1 cellular context compared by ENCODE assay signal in genomic region chr12:40107098-40107802, GRCh38.
TF ChIP-seq lines count a peak whose summit lies in the region.

No MANE protein-coding gene starts in this region.

TF ChIP-seq in GM12878, 131 proteins besides CTCF, POLR2A, EP300 and RAD21 (continued from another document and continues in another):
- TF ChIP-seq CEBPZ (IDR thresholded peaks at IDR 0.05; ENCODE audit: low read depth, low read length) (no peak), YY1 (IDR thresholded peaks at IDR 0.05; ENCODE audit: low read depth, low read length) (peak; percentile 63; the same call in 1 of the 2 replicates), WRNIP1 (IDR thresholded peaks at IDR 0.05; ENCODE audit: borderline replicate concordance, low read depth, low read length) (no peak), CBX5 (IDR thresholded peaks at IDR 0.05; ENCODE audit: low read depth) (peak; percentile 69; the same call in 1 of the 2 replicates), IRF5 (IDR thresholded peaks at IDR 0.05; ENCODE audit: borderline replicate concordance) (no peak), SREBF2 (IDR thresholded peaks at IDR 0.05; ENCODE audit: low read length) (no peak), SKIL (IDR thresholded peaks at IDR 0.05; ENCODE audit: low read depth, poor library complexity, severe bottlenecking) (no peak), NR2C2 (IDR thresholded peaks at IDR 0.05; ENCODE audit: borderline replicate concordance, control insufficient read depth, insufficient read length, low read depth) (no peak), SUZ12 (IDR thresholded peaks at IDR 0.05; ENCODE audit: unreplicated experiment) (no peak), E2F8 (IDR thresholded peaks at IDR 0.05; ENCODE audit: low read depth, partially characterized antibody) (no peak), BCL3 (IDR thresholded peaks at IDR 0.05; ENCODE audit: borderline replicate concordance, insufficient read depth, low read depth, low read length, poor library complexity, severe bottlenecking) (no peak), CREM (IDR thresholded peaks at IDR 0.05; ENCODE audit: low read depth) (no peak), BACH1 (IDR thresholded peaks at IDR 0.05; ENCODE audit: borderline replicate concordance) (no peak), SUPT20H (IDR thresholded peaks at IDR 0.05; ENCODE audit: borderline replicate concordance, control insufficient read depth, low read depth, low read length) (no peak), NBN (IDR thresholded peaks at IDR 0.05) (no peak), POU2F2 (IDR thresholded peaks at IDR 0.05; ENCODE audit: borderline replicate concordance, low read depth, low read length) (no peak), IKZF2 (IDR thresholded peaks at IDR 0.05) (no peak), ATF7 (IDR thresholded peaks at IDR 0.05; ENCODE audit: low read depth) (no peak), PKNOX1 (IDR thresholded peaks at IDR 0.05) (peak; percentile 40; the same call in 1 of the 2 replicates), EED (IDR thresholded peaks at IDR 0.05; ENCODE audit: low read depth) (no peak), BCLAF1 (IDR thresholded peaks at IDR 0.05) (no peak), ESRRA (IDR thresholded peaks at IDR 0.05; ENCODE audit: low read length) (no peak), HDAC6 (IDR thresholded peaks at IDR 0.05; ENCODE audit: unreplicated experiment) (no peak), GABPA (IDR thresholded peaks at IDR 0.05; ENCODE audit: low read depth) (no peak), SMAD1 (IDR thresholded peaks at IDR 0.05; ENCODE audit: low read depth, partially characterized antibody) (no peak), FOXM1 (IDR thresholded peaks at IDR 0.05; ENCODE audit: low read depth, low read length) (0 out of 2 replicates have a peak, but pooled peaks have one; percentile 48), RUNX3 (IDR thresholded peaks at IDR 0.05; ENCODE audit: low read length) (peak; percentile 32; the same call in 1 of the 2 replicates), ZNF24 (IDR thresholded peaks at IDR 0.05) (0 out of 2 replicates have a peak, but pooled peaks have one; percentile 18), ZSCAN29 (IDR thresholded peaks at IDR 0.05) (no peak)
- TF ChIP-seq, protein P1, sequence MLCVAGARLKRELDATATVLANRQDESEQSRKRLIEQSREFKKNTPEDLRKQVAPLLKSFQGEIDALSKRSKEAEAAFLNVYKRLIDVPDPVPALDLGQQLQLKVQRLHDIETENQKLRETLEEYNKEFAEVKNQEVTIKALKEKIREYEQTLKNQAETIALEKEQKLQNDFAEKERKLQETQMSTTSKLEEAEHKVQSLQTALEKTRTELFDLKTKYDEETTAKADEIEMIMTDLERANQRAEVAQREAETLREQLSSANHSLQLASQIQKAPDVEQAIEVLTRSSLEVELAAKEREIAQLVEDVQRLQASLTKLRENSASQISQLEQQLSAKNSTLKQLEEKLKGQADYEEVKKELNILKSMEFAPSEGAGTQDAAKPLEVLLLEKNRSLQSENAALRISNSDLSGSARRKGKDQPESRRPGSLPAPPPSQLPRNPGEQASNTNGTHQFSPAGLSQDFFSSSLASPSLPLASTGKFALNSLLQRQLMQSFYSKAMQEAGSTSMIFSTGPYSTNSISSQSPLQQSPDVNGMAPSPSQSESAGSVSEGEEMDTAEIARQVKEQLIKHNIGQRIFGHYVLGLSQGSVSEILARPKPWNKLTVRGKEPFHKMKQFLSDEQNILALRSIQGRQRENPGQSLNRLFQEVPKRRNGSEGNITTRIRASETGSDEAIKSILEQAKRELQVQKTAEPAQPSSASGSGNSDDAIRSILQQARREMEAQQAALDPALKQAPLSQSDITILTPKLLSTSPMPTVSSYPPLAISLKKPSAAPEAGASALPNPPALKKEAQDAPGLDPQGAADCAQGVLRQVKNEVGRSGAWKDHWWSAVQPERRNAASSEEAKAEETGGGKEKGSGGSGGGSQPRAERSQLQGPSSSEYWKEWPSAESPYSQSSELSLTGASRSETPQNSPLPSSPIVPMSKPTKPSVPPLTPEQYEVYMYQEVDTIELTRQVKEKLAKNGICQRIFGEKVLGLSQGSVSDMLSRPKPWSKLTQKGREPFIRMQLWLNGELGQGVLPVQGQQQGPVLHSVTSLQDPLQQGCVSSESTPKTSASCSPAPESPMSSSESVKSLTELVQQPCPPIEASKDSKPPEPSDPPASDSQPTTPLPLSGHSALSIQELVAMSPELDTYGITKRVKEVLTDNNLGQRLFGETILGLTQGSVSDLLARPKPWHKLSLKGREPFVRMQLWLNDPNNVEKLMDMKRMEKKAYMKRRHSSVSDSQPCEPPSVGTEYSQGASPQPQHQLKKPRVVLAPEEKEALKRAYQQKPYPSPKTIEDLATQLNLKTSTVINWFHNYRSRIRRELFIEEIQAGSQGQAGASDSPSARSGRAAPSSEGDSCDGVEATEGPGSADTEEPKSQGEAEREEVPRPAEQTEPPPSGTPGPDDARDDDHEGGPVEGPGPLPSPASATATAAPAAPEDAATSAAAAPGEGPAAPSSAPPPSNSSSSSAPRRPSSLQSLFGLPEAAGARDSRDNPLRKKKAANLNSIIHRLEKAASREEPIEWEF (IDR thresholded peaks at IDR 0.05; ENCODE audit: insufficient replicate concordance, low read depth, low read length): no peak
- TF ChIP-seq, protein P2, sequence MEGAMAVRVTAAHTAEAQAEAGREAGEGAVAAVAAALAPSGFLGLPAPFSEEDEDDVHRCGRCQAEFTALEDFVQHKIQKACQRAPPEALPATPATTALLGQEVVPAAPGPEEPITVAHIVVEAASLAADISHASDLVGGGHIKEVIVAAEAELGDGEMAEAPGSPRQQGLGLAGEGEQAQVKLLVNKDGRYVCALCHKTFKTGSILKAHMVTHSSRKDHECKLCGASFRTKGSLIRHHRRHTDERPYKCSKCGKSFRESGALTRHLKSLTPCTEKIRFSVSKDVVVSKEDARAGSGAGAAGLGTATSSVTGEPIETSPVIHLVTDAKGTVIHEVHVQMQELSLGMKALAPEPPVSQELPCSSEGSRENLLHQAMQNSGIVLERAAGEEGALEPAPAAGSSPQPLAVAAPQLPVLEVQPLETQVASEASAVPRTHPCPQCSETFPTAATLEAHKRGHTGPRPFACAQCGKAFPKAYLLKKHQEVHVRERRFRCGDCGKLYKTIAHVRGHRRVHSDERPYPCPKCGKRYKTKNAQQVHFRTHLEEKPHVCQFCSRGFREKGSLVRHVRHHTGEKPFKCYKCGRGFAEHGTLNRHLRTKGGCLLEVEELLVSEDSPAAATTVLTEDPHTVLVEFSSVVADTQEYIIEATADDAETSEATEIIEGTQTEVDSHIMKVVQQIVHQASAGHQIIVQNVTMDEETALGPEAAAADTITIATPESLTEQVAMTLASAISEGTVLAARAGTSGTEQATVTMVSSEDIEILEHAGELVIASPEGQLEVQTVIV (IDR thresholded peaks at IDR 0.05; ENCODE audit: borderline replicate concordance, partially characterized antibody): no peak
- TF ChIP-seq, protein P3, sequence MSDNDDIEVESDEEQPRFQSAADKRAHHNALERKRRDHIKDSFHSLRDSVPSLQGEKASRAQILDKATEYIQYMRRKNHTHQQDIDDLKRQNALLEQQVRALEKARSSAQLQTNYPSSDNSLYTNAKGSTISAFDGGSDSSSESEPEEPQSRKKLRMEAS (IDR thresholded peaks at IDR 0.05; ENCODE audit: low read depth, low read length): 0 out of 2 replicates have a peak, but pooled peaks have one; percentile 52
